In the genomic region with DNA sequence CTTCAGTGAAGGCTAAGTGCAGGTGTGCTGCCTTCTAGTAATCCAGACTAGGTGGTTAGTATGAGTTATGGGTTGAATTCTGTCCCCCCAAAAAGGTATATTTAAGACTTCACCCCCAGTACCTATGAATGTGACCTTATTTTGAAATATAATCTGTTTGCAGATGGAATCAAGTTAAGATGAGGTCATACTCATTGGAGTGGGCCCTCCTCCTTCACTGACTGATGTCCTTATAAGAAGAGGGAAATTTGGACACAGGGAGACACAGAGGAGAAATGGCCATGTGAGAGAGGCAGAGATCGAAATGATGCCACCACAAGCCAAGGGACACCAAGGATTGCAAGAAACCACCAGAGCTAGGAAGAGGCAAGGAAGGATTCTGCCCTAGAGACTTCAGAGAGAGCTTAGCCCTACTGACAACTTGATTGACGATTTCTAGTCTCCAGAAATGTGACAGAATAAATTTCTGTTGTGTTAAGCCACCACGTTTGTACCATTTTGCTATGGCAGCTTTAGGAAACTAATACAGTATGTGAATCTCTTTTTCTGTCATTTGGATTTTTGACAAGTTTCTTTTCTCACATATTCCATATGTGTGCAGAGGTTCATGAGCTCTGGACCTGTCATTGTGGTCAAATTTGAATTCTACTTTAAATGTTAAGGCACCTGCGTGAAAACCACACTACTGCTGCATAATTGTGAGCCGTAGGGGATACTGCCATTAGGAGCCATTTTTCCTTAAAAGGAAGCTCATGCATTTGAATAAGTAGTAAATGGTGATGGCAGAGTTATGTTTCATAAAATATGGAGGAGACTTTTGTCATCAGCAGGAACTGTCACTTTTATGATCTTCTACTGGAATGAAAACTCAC, we compare ENCODE assay signal across 16 cellular contexts.
DNase-seq lines count a peak whose midpoint lies in the region; ATAC-seq and TF ChIP-seq lines count a peak whose summit lies in the region.
"Had no signal": no experiment of that assay in that cellular context is flagged by ENCODE, and none has a peak within 500 bp of the region (broad histone marks: within the 10 kb centered on the region; RNA-seq: fewer than 3 reads in every experiment).

No MANE protein-coding gene starts in this region.

- peak overlapping the region; percentile 61 for H3K27ac Mint-ChIP-seq in activated naive CD4-positive, alpha-beta T cell treated with anti-CD3 and anti-CD28 coated beads, Interleukin-2, amount 50 U/mL, for 24 hours
- H3K27ac Mint-ChIP-seq in activated naive CD4-positive, alpha-beta T cell treated with anti-CD3 and anti-CD28 coated beads, Interleukin-2, amount 10 ng/mL, durations not matched to agents 7 days and 5 days: no peak overlapping the region
- H3K27ac Mint-ChIP-seq: dendritic cell treated with granulocyte-macrophage colony-stimulating factor and Interleukin-4, amounts not matched to agents 40 ng/mL and 50 ng/mL, for 4 days had no signal

- DNase-seq in activated naive CD4-positive, alpha-beta T cell treated with anti-CD3 and anti-CD28 coated beads, Interleukin-2, amount 10 ng/mL, durations not matched to agents 7 days and 5 days: no peak
- DNase-seq in GM20000 (ENCODE audit: low spot score): no peak
- no peak for DNase-seq in activated CD4-positive, alpha-beta T cell treated with anti-CD3 and anti-CD28 coated beads for 4 hours
- DNase-seq: activated B cell treated with CpG ODN at 0.5 μM for 24 hours; Kasumi-1; NCI-H1417 treated with DMSO at 0.1 percent for 48 hours; NK-92 treated with Interleukin-12 subunit alpha and Interleukin-12 subunit beta, amount 100 ng/mL, for 24 hours; nucleus accumbens; SK-N-SH; spleen had no signal

- no peak overlapping the region for H3K4me3 Mint-ChIP-seq in activated naive CD4-positive, alpha-beta T cell treated with anti-CD3 and anti-CD28 coated beads, Interleukin-2, amount 50 U/mL, for 24 hours
- H3K4me3 Mint-ChIP-seq in activated naive CD4-positive, alpha-beta T cell treated with anti-CD3 and anti-CD28 coated beads, Interleukin-2, amount 10 ng/mL, durations not matched to agents 7 days and 5 days: no peak overlapping the region
- H3K4me3 Mint-ChIP-seq: activated B cell treated with CpG ODN at 0.5 μM for 24 hours; dendritic cell treated with granulocyte-macrophage colony-stimulating factor and Interleukin-4, amounts not matched to agents 40 ng/mL and 50 ng/mL, for 4 days had no signal

- no peak overlapping the region for H3K9ac ChIP-seq in OCI-LY1 (ENCODE audit: low read length)
- H3K9ac ChIP-seq: SK-N-SH had no signal

- H3K4me2 ChIP-seq in OCI-LY1 (ENCODE audit: low read length): no peak overlapping the region
- H3K4me2 ChIP-seq: SK-N-SH had no signal

- H3K36me3 ChIP-seq in KOPT-K1 (ENCODE audit: insufficient read depth, low read length) (no peaks in the 10 kb centered on the region), OCI-LY1 (ENCODE audit: insufficient read depth, low read length) (peaks cover 4% of the 10 kb centered on the region; the same call in 1 of the 2 replicates)

- H3K27me3 ChIP-seq in OCI-LY1 (ENCODE audit: insufficient read depth, low read length): no peaks in the 10 kb centered on the region
- H3K27me3 ChIP-seq: spleen had no signal

- no peaks in the 10 kb centered on the region for H3K9me3 Mint-ChIP-seq in activated naive CD4-positive, alpha-beta T cell treated with anti-CD3 and anti-CD28 coated beads, Interleukin-2, amount 50 U/mL, for 24 hours
- peaks cover 3% of the 10 kb centered on the region for H3K9me3 Mint-ChIP-seq in activated naive CD4-positive, alpha-beta T cell treated with anti-CD3 and anti-CD28 coated beads, Interleukin-2, amount 10 ng/mL, durations not matched to agents 7 days and 5 days
- H3K9me3 Mint-ChIP-seq: activated B cell treated with CpG ODN at 0.5 μM for 24 hours; dendritic cell treated with granulocyte-macrophage colony-stimulating factor and Interleukin-4, amounts not matched to agents 40 ng/mL and 50 ng/mL, for 4 days had no signal

- H3K27me3 Mint-ChIP-seq in activated naive CD4-positive, alpha-beta T cell treated with anti-CD3 and anti-CD28 coated beads, Interleukin-2, amount 50 U/mL, for 24 hours: no peaks in the 10 kb centered on the region
- H3K27me3 Mint-ChIP-seq in activated naive CD4-positive, alpha-beta T cell treated with anti-CD3 and anti-CD28 coated beads, Interleukin-2, amount 10 ng/mL, durations not matched to agents 7 days and 5 days: no peaks in the 10 kb centered on the region
- H3K27me3 Mint-ChIP-seq: activated B cell treated with CpG ODN at 0.5 μM for 24 hours; dendritic cell treated with granulocyte-macrophage colony-stimulating factor and Interleukin-4, amounts not matched to agents 40 ng/mL and 50 ng/mL, for 4 days had no signal

- H3K4me1 ChIP-seq in OCI-LY1 (ENCODE audit: insufficient read depth, low read length, severe bottlenecking): peaks cover 36% of the 10 kb centered on the region

- no peaks in the 10 kb centered on the region for H4K20me1 ChIP-seq in OCI-LY1 (ENCODE audit: insufficient read depth, low read length)

- H3F3A ChIP-seq in OCI-LY1 (ENCODE audit: insufficient read depth, low read length): no peaks in the 10 kb centered on the region

- no peaks in the 10 kb centered on the region for H3K79me2 ChIP-seq in OCI-LY1 (ENCODE audit: insufficient read depth, low read length)

- peaks cover 27% of the 10 kb centered on the region for H3K4me1 Mint-ChIP-seq in activated naive CD4-positive, alpha-beta T cell treated with anti-CD3 and anti-CD28 coated beads, Interleukin-2, amount 50 U/mL, for 24 hours
- peaks cover 15% of the 10 kb centered on the region for H3K4me1 Mint-ChIP-seq in activated naive CD4-positive, alpha-beta T cell treated with anti-CD3 and anti-CD28 coated beads, Interleukin-2, amount 10 ng/mL, durations not matched to agents 7 days and 5 days

- H2AFZ ChIP-seq in OCI-LY1 (ENCODE audit: low read length): no peak overlapping the region

- no peaks in the 10 kb centered on the region for H3K9me2 ChIP-seq in OCI-LY1 (ENCODE audit: low read depth, low read length)
- H3K9me2 ChIP-seq: SK-N-SH had no signal

- H3K36me3 Mint-ChIP-seq in activated naive CD4-positive, alpha-beta T cell treated with anti-CD3 and anti-CD28 coated beads, Interleukin-2, amount 50 U/mL, for 24 hours: peaks cover 10% of the 10 kb centered on the region
- peaks cover 4% of the 10 kb centered on the region for H3K36me3 Mint-ChIP-seq in activated naive CD4-positive, alpha-beta T cell treated with anti-CD3 and anti-CD28 coated beads, Interleukin-2, amount 10 ng/mL, durations not matched to agents 7 days and 5 days

- H3K9me3 ChIP-seq in KOPT-K1 (ENCODE audit: insufficient read depth, low read length, poor library complexity, severe bottlenecking) (peaks cover 6% of the 10 kb centered on the region), OCI-LY1 (ENCODE audit: low read length) (no peaks in the 10 kb centered on the region)
- H3K9me3 ChIP-seq: SK-N-SH had no signal

- no peak overlapping the region for H3K4me3 ChIP-seq in OCI-LY1 (ENCODE audit: low read depth, low read length, poor library complexity, severe bottlenecking)
- H3K4me3 ChIP-seq: spleen had no signal

- CTCF ChIA-PET in activated naive CD4-positive, alpha-beta T cell treated with anti-CD3 and anti-CD28 coated beads, Interleukin-2, amount 10 ng/mL, durations not matched to agents 7 days and 5 days (lab: Charles Lee): interaction anchor here (0.7 to 2.0 kb wide), 2 partner anchors 15 to 39 kb away, joined by 3 to 8 read pairs; no protein-coding TSS in a partner anchor

- no peak for ATAC-seq in HG02798 (IDR thresholded peaks at IDR 0.05; ENCODE audit: poor library complexity, unreplicated experiment)
- ATAC-seq in GM19023 (IDR thresholded peaks at IDR 0.05; ENCODE audit: unreplicated experiment): no peak

- H3K27ac ChIP-seq in KOPT-K1 (ENCODE audit: low read depth, low read length, poor library complexity, severe bottlenecking) (peak overlapping the region; percentile 74), OCI-LY1 (ENCODE audit: low read depth, low read length, poor library complexity, severe bottlenecking) (peak overlapping the region; percentile 73)
- H3K27ac ChIP-seq: spleen had no signal

- TF ChIP-seq CTCF in OCI-LY1 (IDR thresholded peaks at IDR 0.05; ENCODE audit: low read length) (no peak), GM20000 (IDR thresholded peaks at IDR 0.05; ENCODE audit: extremely low read depth, missing control alignments) (no peak)
